10 cellular contexts compared by ENCODE assay signal in the genomic region with DNA sequence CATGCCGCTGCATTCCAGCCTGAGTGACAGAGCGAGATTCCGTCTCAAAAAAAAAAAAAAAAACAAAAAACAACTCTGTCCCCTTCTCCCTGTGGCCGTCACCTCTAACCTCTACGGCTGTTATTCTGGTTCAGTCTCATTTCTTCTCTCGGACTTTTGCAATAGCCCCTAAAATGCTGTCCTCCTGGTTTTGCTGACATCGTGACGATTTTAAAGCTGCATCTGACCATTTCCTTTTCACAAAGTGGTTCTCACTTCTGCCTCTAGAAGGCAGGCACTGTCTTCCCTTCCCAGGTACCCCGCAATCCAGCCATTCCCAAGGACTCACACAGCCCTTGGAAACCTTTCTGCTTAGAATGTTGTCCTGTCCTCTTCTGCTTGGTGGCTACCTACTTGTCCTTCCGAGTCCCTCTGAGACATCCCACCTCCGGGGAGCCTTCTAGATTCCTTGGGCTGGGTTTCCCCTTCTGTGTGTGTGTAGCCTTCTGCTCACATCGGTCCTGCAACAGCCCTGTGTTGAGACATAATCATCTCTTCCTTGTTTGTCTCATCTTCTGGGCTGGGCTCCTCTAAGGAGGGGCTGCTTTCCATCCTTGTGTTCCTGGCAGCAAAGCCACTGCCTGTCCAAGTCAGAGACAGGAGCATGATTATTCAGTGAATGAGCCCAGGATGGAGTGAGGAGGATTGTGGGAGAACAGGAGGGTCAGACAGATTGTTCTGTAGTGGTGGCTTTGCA.
A peak's percentile ranks its signal among the peaks of the same experiment; 100 is the strongest.
DNase-seq lines count a peak whose midpoint lies in the region; ATAC-seq and TF ChIP-seq lines count a peak whose summit lies in the region.
"Had no signal": no experiment of that assay in that cellular context is flagged by ENCODE, and none has a peak within 500 bp of the region (broad histone marks: within the 10 kb centered on the region; RNA-seq: fewer than 3 reads in every experiment).

No MANE protein-coding gene starts in this region.

- CTCF ChIA-PET in HCT116 (lab: Charles Lee), result interaction anchor here (1.5 kb wide), 1 partner anchor 91 kb away, joined by 9 read pairs; no protein-coding TSS in a partner anchor

- peak overlapping the region; percentile 1 for H3K4me3 Mint-ChIP-seq in natural killer cell

- H3K4me3 ChIP-seq in HCT116 (replicated peaks in 1 of 2; ENCODE audit: low read depth in 1 of 2, low read length in 2 of 2), result no peak overlapping the region
- no peak overlapping the region for H3K4me3 ChIP-seq in epithelial cell of esophagus (ENCODE audit: low read length)

- peaks cover 53 to 68% of the 10 kb centered on the region in 2 donors for H3K4me1 Mint-ChIP-seq in natural killer cell

- no peaks in the 10 kb centered on the region for H3K9me3 Mint-ChIP-seq in natural killer cell

- H2AFZ ChIP-seq in HCT116 (ENCODE audit: low read depth, low read length, poor library complexity, severe bottlenecking), result no peak overlapping the region

- no peaks in the 10 kb centered on the region for H3K36me3 Mint-ChIP-seq in natural killer cell

- BruUV-seq in HCT116 (replicated peaks; lab: Mats Ljungman, UMichigan), result no TSS peak

- H3K27me3 Mint-ChIP-seq in natural killer cell (ENCODE audit: low read depth in 2 of 2), result peaks cover 0 to 4% of the 10 kb centered on the region in 2 donors

- POLR2A ChIA-PET in HCT116 (lab: Charles Lee), result interaction anchor here (0.6 to 1.2 kb wide), 3 partner anchors 8 to 41 kb away, joined by 3 read pairs; no protein-coding TSS in a partner anchor

- no peaks in the 10 kb centered on the region for H3K9me3 ChIP-seq in HCT116 (ENCODE audit: control insufficient read depth in 1 of 2, insufficient read depth in 1 of 2, low read depth in 1 of 2, low read length in 2 of 2)

- intact Hi-C loops in HCT116 (cut with micrococcal nuclease), result no loop called here
- intact Hi-C loops in natural killer cell (cut with micrococcal nuclease), result no loop called here
- intact Hi-C loops in head of caudate nucleus (cut with DNase I), result no loop called here

- RAD21 ChIA-PET in HCT116 (lab: Charles Lee; ENCODE audit: low non-redundant PET in 1 of 2, low total read pairs in 2 of 2, uncharacterized antibody in 2 of 2, unreplicated experiment in 2 of 2), result interaction anchor here (0.6 to 2.2 kb wide), 5 partner anchors 52 to 722 kb away, joined by 3 to 6 read pairs (median 4); no protein-coding TSS in a partner anchor

- TF ChIP-seq CTCF in HCT116 (IDR thresholded peaks at IDR 0.05 in 2 of 3, conservative IDR thresholded peaks at IDR 0.05 in 1 of 3; ENCODE audit: borderline replicate concordance in 1 of 3, insufficient read depth in 1 of 3, low read depth in 2 of 3, low read length in 2 of 3) (peak; percentile 28 to 50 (median 37); a peak in 3 of 6 replicates), epithelial cell of esophagus (IDR thresholded peaks at IDR 0.05; ENCODE audit: insufficient read depth, low read depth, low read length, missing control alignments) (peak; percentile 37), natural killer cell (IDR thresholded peaks at IDR 0.05) (no peak)

- no peaks in the 10 kb centered on the region for H3K36me3 ChIP-seq in HCT116 (ENCODE audit: control insufficient read depth in 1 of 2, insufficient read depth in 2 of 2, low read length in 2 of 2)

- H4K20me1 ChIP-seq in HCT116 (ENCODE audit: insufficient read depth), result no peaks in the 10 kb centered on the region

- ATAC-seq in HCT116 (peak; percentile 31), natural killer cell (peak in 2 of 3 donors; percentile 35 to 40), HG03280 (IDR thresholded peaks at IDR 0.05; ENCODE audit: unreplicated experiment) (no peak), GM21515 (IDR thresholded peaks at IDR 0.05; ENCODE audit: unreplicated experiment) (no peak)

- H3K9ac ChIP-seq in HCT116 (ENCODE audit: low read length), result no peak overlapping the region

- no peak overlapping the region for H3K27ac ChIP-seq in HCT116 (ENCODE audit: low read depth, low read length)

- DNase-seq in Ammon's horn (ENCODE audit: low spot score) (peak; percentile 34), HCT116 (ENCODE audit: low read depth, low spot score) (no peak), epithelial cell of esophagus (ENCODE audit: low read depth) (no peak), natural killer cell (no peak), head of caudate nucleus (no peak), CD1c-positive myeloid dendritic cell (ENCODE audit: extremely low spot score) (no peak)
- DNase-seq: DMS79 treated with DMSO at 0.1 percent for 48 hours, SIG-M5 had no signal

- peak overlapping the region; percentile 52 to 94 for H3K27ac Mint-ChIP-seq in natural killer cell

- peaks cover 0 to 13% of the 10 kb centered on the region in 2 experiments; a peak in 1 of 4 replicates for H3K4me1 ChIP-seq in HCT116 (ENCODE audit: control insufficient read depth in 1 of 2, insufficient read depth in 2 of 2, low read length in 2 of 2)

- peak; percentile 78 for TF ChIP-seq RAD21 in HCT116 (IDR thresholded peaks at IDR 0.05; ENCODE audit: low read depth)

- H3K4me2 ChIP-seq in HCT116 (ENCODE audit: low read length), result no peak overlapping the region

- no peak for TF ChIP-seq POLR2A in HCT116 (IDR thresholded peaks at IDR 0.05; ENCODE audit: borderline replicate concordance, extremely low read depth, insufficient read depth, insufficient read length)

- H3K27me3 ChIP-seq in HCT116 (ENCODE audit: insufficient read depth, low read length), result peaks cover 10% of the 10 kb centered on the region

- H3K9me2 ChIP-seq in HCT116 (ENCODE audit: insufficient read depth), result no peaks in the 10 kb centered on the region

- H3K79me2 ChIP-seq in HCT116 (ENCODE audit: insufficient read depth, low read length), result no peaks in the 10 kb centered on the region

TF ChIP-seq in HCT116, 20 proteins besides CTCF, POLR2A, EP300 and RAD21:
- no peak for TF ChIP-seq TCF7L2 (IDR thresholded peaks at IDR 0.05; ENCODE audit: borderline replicate concordance, extremely low read depth, insufficient read depth, insufficient read length)
- no peak for TF ChIP-seq POLR2AphosphoS5 (IDR thresholded peaks at IDR 0.05; ENCODE audit: low read depth, low read length)
- TF ChIP-seq YY1 (IDR thresholded peaks at IDR 0.05; ENCODE audit: extremely low read depth, insufficient replicate concordance, low read depth, low read length), result no peak
- TF ChIP-seq ZFX (IDR thresholded peaks at IDR 0.05), result no peak
- TF ChIP-seq CEBPB (IDR thresholded peaks at IDR 0.05; ENCODE audit: low read depth), result no peak
- TF ChIP-seq, protein P1, sequence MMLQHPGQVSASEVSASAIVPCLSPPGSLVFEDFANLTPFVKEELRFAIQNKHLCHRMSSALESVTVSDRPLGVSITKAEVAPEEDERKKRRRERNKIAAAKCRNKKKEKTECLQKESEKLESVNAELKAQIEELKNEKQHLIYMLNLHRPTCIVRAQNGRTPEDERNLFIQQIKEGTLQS (IDR thresholded peaks at IDR 0.05), result no peak
- TF ChIP-seq REST (IDR thresholded peaks at IDR 0.05; ENCODE audit: low read depth), result no peak
- TF ChIP-seq EGR1 (IDR thresholded peaks at IDR 0.05; ENCODE audit: low read depth), result no peak
- TF ChIP-seq ZNF274 (IDR thresholded peaks at IDR 0.05; ENCODE audit: low read depth, low read length), result no peak
- TF ChIP-seq CBX3 (IDR thresholded peaks at IDR 0.05; ENCODE audit: low read depth), result no peak
- TF ChIP-seq SP1 (IDR thresholded peaks at IDR 0.05; ENCODE audit: low read depth), result no peak
- no peak for TF ChIP-seq EZH2 (IDR thresholded peaks at IDR 0.05)
- no peak for TF ChIP-seq ELF1 (IDR thresholded peaks at IDR 0.05; ENCODE audit: borderline replicate concordance, low read depth)
- TF ChIP-seq JUND (IDR thresholded peaks at IDR 0.05), result no peak
- TF ChIP-seq MAX (IDR thresholded peaks at IDR 0.05), result no peak

Comparison
In these comparisons a context has a peak if more than half of its experiments do, and no peak if none do; other contexts are left out.
1. ATAC-seq: peak in HCT116 (single experiment) and natural killer cell (2 of 3); none in HG03280 (single experiment) and GM21515 (single experiment).